ENCODE assay signal across 10 cellular contexts in genomic region chr1:23904748-23905357, GRCh38. TPM values are rescaled to one million over a fixed set of nuclear protein-coding genes. Genes with fewer than 3 reads are reported as not detected.
DNase-seq lines count a peak whose midpoint lies in the region; ATAC-seq lines count a peak whose summit lies in the region.
"Had no signal": no experiment of that assay in that cellular context is flagged by ENCODE, and none has a peak within 500 bp of the region (broad histone marks: within the 10 kb centered on the region; RNA-seq: fewer than 3 reads in every experiment).

No MANE protein-coding gene starts in this region.

- CTCF ChIA-PET in activated CD4-positive, alpha-beta memory T cell treated with anti-CD3 and anti-CD28 coated beads, Interleukin-2, amount 10 ng/mL, durations not matched to agents 7 days and 5 days (lab: Charles Lee), result interaction anchor here (1.5 to 2.0 kb wide), 2 partner anchors 10 to 12 kb away, joined by 3 to 4 read pairs; no protein-coding TSS in a partner anchor

- no peaks in the 10 kb centered on the region for H3K36me3 Mint-ChIP-seq in activated T-cell treated with anti-CD3 and anti-CD28 coated beads, Interleukin-2, amount 50 U/mL, for 24 hours (ENCODE audit: low read depth)
- H3K36me3 Mint-ChIP-seq in activated CD4-positive, alpha-beta memory T cell treated with anti-CD3 and anti-CD28 coated beads, Interleukin-2, amount 10 ng/mL, durations not matched to agents 7 days and 5 days (ENCODE audit: low read depth), result no peaks in the 10 kb centered on the region

- peaks cover 13% of the 10 kb centered on the region for H3K27me3 ChIP-seq in H7 (ENCODE audit: control insufficient read depth, insufficient read depth, low read length)

- no peak overlapping the region for H3K4me3 Mint-ChIP-seq in activated T-cell treated with anti-CD3 and anti-CD28 coated beads, Interleukin-2, amount 50 U/mL, for 24 hours
- H3K4me3 Mint-ChIP-seq in activated CD4-positive, alpha-beta memory T cell treated with anti-CD3 and anti-CD28 coated beads, Interleukin-2, amount 10 ng/mL, durations not matched to agents 7 days and 5 days, result no peak overlapping the region

- H3K27me3 Mint-ChIP-seq in activated T-cell treated with anti-CD3 and anti-CD28 coated beads, Interleukin-2, amount 50 U/mL, for 24 hours, result peaks cover 58% of the 10 kb centered on the region
- H3K27me3 Mint-ChIP-seq in activated CD4-positive, alpha-beta memory T cell treated with anti-CD3 and anti-CD28 coated beads, Interleukin-2, amount 10 ng/mL, durations not matched to agents 7 days and 5 days, result peaks cover 30% of the 10 kb centered on the region

- ATAC-seq in HG03103 (IDR thresholded peaks at IDR 0.05; ENCODE audit: low read depth, unreplicated experiment), result peak; percentile 32

- peaks cover 37% of the 10 kb centered on the region for H3K4me1 Mint-ChIP-seq in activated T-cell treated with anti-CD3 and anti-CD28 coated beads, Interleukin-2, amount 50 U/mL, for 24 hours (ENCODE audit: low read depth)
- peaks cover 40% of the 10 kb centered on the region for H3K4me1 Mint-ChIP-seq in activated CD4-positive, alpha-beta memory T cell treated with anti-CD3 and anti-CD28 coated beads, Interleukin-2, amount 10 ng/mL, durations not matched to agents 7 days and 5 days

- H3K36me3 ChIP-seq in H7 (replicated peaks; ENCODE audit: control insufficient read depth, insufficient read depth, low read length), result no peaks in the 10 kb centered on the region

- no peak for DNase-seq in activated T-cell treated with anti-CD3 and anti-CD28 coated beads, Interleukin-2, amount 50 U/mL, for 24 hours
- no peak for DNase-seq in activated T-cell treated with anti-CD3 and anti-CD28 coated beads for 4 hours
- DNase-seq in activated CD4-positive, alpha-beta memory T cell treated with anti-CD3 and anti-CD28 coated beads, Interleukin-2, amount 10 ng/mL, durations not matched to agents 7 days and 5 days, result peak; percentile 50
- peak; percentile 62 to 74 for DNase-seq in stimulated activated CD8-positive, alpha-beta memory T cell treated with anti-CD3 and anti-CD28 coated beads, Interleukin-7, amount 100 ng/mL, for 48 hours (ENCODE audit: extremely low read depth in 1 of 2, low read depth in 1 of 2)
- no peak for DNase-seq in H7
- no peak for DNase-seq in NCI-H2196 (lab: John Stamatoyannopoulos, UW; ENCODE audit: unreplicated experiment)
- no peak for DNase-seq in NCI-H524 treated with DMSO at 0.1 percent for 48 hours (lab: John Stamatoyannopoulos, UW)
- DNase-seq: NCI-H345 had no signal

- peak overlapping the region; percentile 51 for H3K27ac Mint-ChIP-seq in activated T-cell treated with anti-CD3 and anti-CD28 coated beads, Interleukin-2, amount 50 U/mL, for 24 hours
- H3K27ac Mint-ChIP-seq in activated CD4-positive, alpha-beta memory T cell treated with anti-CD3 and anti-CD28 coated beads, Interleukin-2, amount 10 ng/mL, durations not matched to agents 7 days and 5 days, result no peak overlapping the region

- POLR2A ChIA-PET in activated CD4-positive, alpha-beta memory T cell treated with anti-CD3 and anti-CD28 coated beads, Interleukin-2, amount 10 ng/mL, durations not matched to agents 7 days and 5 days (lab: Charles Lee), result interaction anchor here (1.1 to 1.4 kb wide), 3 partner anchors 8 to 55 kb away, joined by 3 to 6 read pairs (median 4); partner anchors contain the start of genes CNR2 and PNRC2

- H3K4me3 ChIP-seq in H7 (ENCODE audit: insufficient read depth, low read depth, low read length), result no peak overlapping the region
- H3K4me3 ChIP-seq: hepatocyte had no signal

- no peaks in the 10 kb centered on the region for H3K9me3 Mint-ChIP-seq in activated T-cell treated with anti-CD3 and anti-CD28 coated beads, Interleukin-2, amount 50 U/mL, for 24 hours
- no peaks in the 10 kb centered on the region for H3K9me3 Mint-ChIP-seq in activated CD4-positive, alpha-beta memory T cell treated with anti-CD3 and anti-CD28 coated beads, Interleukin-2, amount 10 ng/mL, durations not matched to agents 7 days and 5 days

RNA-seq across cellular contexts. Expression of gene CNR2, which starts 8.3 kb away (rescaled TPM):
- under 1 TPM in 1 of 2 experiments, not detected in 1; 0.08 TPM for total RNA-seq in activated CD4-positive, alpha-beta memory T cell treated with anti-CD3 and anti-CD28 coated beads, Interleukin-2, amount 10 ng/mL, durations not matched to agents 7 days and 5 days
- not detected in 2 replicates for total RNA-seq in H7 (2014; rRNA removed; shearing (Covaris generic))
- total RNA-seq: hepatocyte had no signal

RNA-seq across cellular contexts. Expression of gene FUCA1, which starts 36.8 kb away (rescaled TPM):
- 1 to 10 TPM; 5.6 to 6.3 TPM for total RNA-seq in activated CD4-positive, alpha-beta memory T cell treated with anti-CD3 and anti-CD28 coated beads, Interleukin-2, amount 10 ng/mL, durations not matched to agents 7 days and 5 days
- 8.2 and 10.8 TPM in 2 replicates for total RNA-seq in H7 (2014; rRNA removed; shearing (Covaris generic))

RNA-seq across cellular contexts. Expression of gene PNRC2, which starts 54.8 kb away (rescaled TPM):
- total RNA-seq in activated CD4-positive, alpha-beta memory T cell treated with anti-CD3 and anti-CD28 coated beads, Interleukin-2, amount 10 ng/mL, durations not matched to agents 7 days and 5 days, result 100 to 1,000 TPM; 153 to 158 TPM
- total RNA-seq in H7 (2014; rRNA removed; shearing (Covaris generic)), result 144 and 147 TPM in 2 replicates

Comparison
In these comparisons a context has a peak if more than half of its experiments do, and no peak if none do; other contexts are left out.
1. DNase-seq: peak in activated CD4-positive, alpha-beta memory T cell treated with anti-CD3 and anti-CD28 coated beads, Interleukin-2, amount 10 ng/mL, durations not matched to agents 7 days and 5 days (single experiment) and stimulated activated CD8-positive, alpha-beta memory T cell treated with anti-CD3 and anti-CD28 coated beads, Interleukin-7, amount 100 ng/mL, for 48 hours (2 of 2); none in activated T-cell treated with anti-CD3 and anti-CD28 coated beads, Interleukin-2, amount 50 U/mL, for 24 hours (single experiment), activated T-cell treated with anti-CD3 and anti-CD28 coated beads for 4 hours (single experiment), H7 (single experiment), NCI-H2196 (single experiment) and NCI-H524 treated with DMSO at 0.1 percent for 48 hours (single experiment).